18 cellular contexts compared by ENCODE assay signal in genomic region chr14:33525626-33526025, GRCh38.
DNase-seq lines count a peak whose midpoint lies in the region.
"Had no signal": no experiment of that assay in that cellular context is flagged by ENCODE, and none has a peak within 500 bp of the region (broad histone marks: within the 10 kb centered on the region; RNA-seq: fewer than 3 reads in every experiment).

No MANE protein-coding gene starts in this region.

- no peaks in the 10 kb centered on the region for H3K27me3 Mint-ChIP-seq in T-helper 2 cell treated with Interferon-gamma antibody and Interleukin-4, amounts not matched to agents 5 μg/mL and 100 μg/mL, for 36 hours (ENCODE audit: low read depth)
- H3K27me3 Mint-ChIP-seq: CD4-positive, CD25-positive, alpha-beta regulatory T cell had no signal

- peak overlapping the region; percentile 10; the same call in 1 of the 2 replicates for H3K4me3 ChIP-seq in ACC112 (ENCODE audit: low read depth, low read length)
- H3K4me3 ChIP-seq: GM23338, K562, PC-9, SJCRH30 had no signal

- no peak overlapping the region for H3K27ac ChIP-seq in ACC112 (ENCODE audit: low read depth, low read length)
- H3K27ac ChIP-seq: PC-9, RWPE1, SJCRH30 had no signal

- no peak overlapping the region for H3K4me3 Mint-ChIP-seq in T-helper 2 cell treated with Interferon-gamma antibody and Interleukin-4, amounts not matched to agents 5 μg/mL and 100 μg/mL, for 36 hours
- H3K4me3 Mint-ChIP-seq: CD4-positive, CD25-positive, alpha-beta regulatory T cell; GM23338 had no signal

- no peaks in the 10 kb centered on the region for H3K36me3 ChIP-seq in ACC112 (ENCODE audit: insufficient read depth, low read length)
- H3K36me3 ChIP-seq: BE2C, SJCRH30 had no signal

- no peak overlapping the region for H3K27ac Mint-ChIP-seq in T-helper 2 cell treated with Interferon-gamma antibody and Interleukin-4, amounts not matched to agents 5 μg/mL and 100 μg/mL, for 36 hours
- H3K27ac Mint-ChIP-seq: CD4-positive, CD25-positive, alpha-beta regulatory T cell; GM23338 had no signal

- DNase-seq in amniotic epithelial cell (ENCODE audit: low read depth) (peak; percentile 38), dermis microvascular lymphatic vessel endothelial cell (ENCODE audit: low read depth in 2 of 2) (peak; percentile 76 to 90), kidney tubule cell (ENCODE audit: low spot score) (peak; percentile 18), GDM1 (lab: John Stamatoyannopoulos, UW) (no peak), NAMALWA (ENCODE audit: low spot score) (no peak)
- DNase-seq in activated T-cell treated with anti-CD3 and anti-CD28 coated beads, Interleukin-2, amount 50 U/mL, for 48 hours: no peak
- DNase-seq in T-helper 2 cell treated with Interferon-gamma antibody and Interleukin-4, amounts not matched to agents 5 μg/mL and 100 μg/mL, for 36 hours (ENCODE audit: low spot score): no peak
- DNase-seq: BE2C; Caco-2; CD4-positive, CD25-positive, alpha-beta regulatory T cell; NCI-H1694 treated with DMSO at 0.1 percent for 48 hours; NCI-H524 treated with DMSO at 0.1 percent for 48 hours; PC-9; SJCRH30 had no signal

- peak overlapping the region; percentile 34 for H2AFZ ChIP-seq in ACC112 (ENCODE audit: low read length, unreplicated experiment)
- H2AFZ ChIP-seq: GM23338, PC-9 had no signal

- peaks cover 26% of the 10 kb centered on the region for H3K4me1 ChIP-seq in ACC112 (ENCODE audit: control insufficient read depth, insufficient read depth, low read length, unreplicated experiment)
- H3K4me1 ChIP-seq: BE2C, Caco-2, SJCRH30 had no signal

- no peaks in the 10 kb centered on the region for H3K79me2 ChIP-seq in ACC112 (ENCODE audit: control insufficient read depth, insufficient read depth, low read length, unreplicated experiment)

- H3K27me3 ChIP-seq in ACC112 (ENCODE audit: insufficient read depth, low read length): no peaks in the 10 kb centered on the region
- H3K27me3 ChIP-seq: BE2C, SJCRH30 had no signal

- peaks cover 3% of the 10 kb centered on the region for H3K4me1 Mint-ChIP-seq in T-helper 2 cell treated with Interferon-gamma antibody and Interleukin-4, amounts not matched to agents 5 μg/mL and 100 μg/mL, for 36 hours (ENCODE audit: low read depth)
- H3K4me1 Mint-ChIP-seq: CD4-positive, CD25-positive, alpha-beta regulatory T cell; GM23338 had no signal

- no peaks in the 10 kb centered on the region for H3K36me3 Mint-ChIP-seq in T-helper 2 cell treated with Interferon-gamma antibody and Interleukin-4, amounts not matched to agents 5 μg/mL and 100 μg/mL, for 36 hours (ENCODE audit: low read depth)
- H3K36me3 Mint-ChIP-seq: CD4-positive, CD25-positive, alpha-beta regulatory T cell had no signal

- peaks cover 3% of the 10 kb centered on the region for H3K9me3 Mint-ChIP-seq in T-helper 2 cell treated with Interferon-gamma antibody and Interleukin-4, amounts not matched to agents 5 μg/mL and 100 μg/mL, for 36 hours
- H3K9me3 Mint-ChIP-seq: GM23338 had no signal

Comparison
In these comparisons a context has a peak if more than half of its experiments do, and no peak if none do; other contexts are left out.
1. DNase-seq: peak in amniotic epithelial cell (single experiment), dermis microvascular lymphatic vessel endothelial cell (2 of 2) and kidney tubule cell (single experiment); none in activated T-cell treated with anti-CD3 and anti-CD28 coated beads, Interleukin-2, amount 50 U/mL, for 48 hours (0 of 2), GDM1 (single experiment), NAMALWA (single experiment) and T-helper 2 cell treated with Interferon-gamma antibody and Interleukin-4, amounts not matched to agents 5 μg/mL and 100 μg/mL, for 36 hours (single experiment).